Comparison of ENCODE assay signal across 15 cellular contexts in the genomic region with DNA sequence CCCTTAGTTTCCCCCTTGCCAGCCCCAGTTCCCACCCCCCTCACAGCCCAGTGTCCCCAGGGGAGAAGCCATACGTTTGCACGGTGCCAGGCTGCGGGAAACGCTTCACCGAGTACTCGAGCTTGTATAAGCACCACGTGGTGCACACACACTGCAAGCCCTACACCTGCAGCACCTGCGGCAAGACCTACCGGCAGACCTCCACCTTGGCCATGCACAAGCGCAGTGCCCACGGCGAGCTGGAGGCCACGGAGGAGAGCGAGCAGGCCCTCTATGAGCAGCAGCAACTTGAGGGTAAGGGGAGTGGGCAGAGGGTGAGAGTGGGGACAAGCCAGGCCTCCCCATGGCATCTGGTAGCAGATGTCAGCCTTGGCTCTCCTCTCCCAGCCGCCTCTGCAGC. TPM values are rescaled to one million over a fixed set of nuclear protein-coding genes. Genes with fewer than 3 reads are reported as not detected.
DNase-seq lines count a peak whose midpoint lies in the region; ATAC-seq and TF ChIP-seq lines count a peak whose summit lies in the region.
"Had no signal": no experiment of that assay in that cellular context is flagged by ENCODE, and none has a peak within 500 bp of the region (broad histone marks: within the 10 kb centered on the region; RNA-seq: fewer than 3 reads in every experiment).

No MANE protein-coding gene starts in this region.

- peak; percentile 45 for DNase-seq in Right ventricle myocardium inferior (ENCODE audit: missing footprints)
- no peak for DNase-seq in left ventricle myocardium inferior
- peak; percentile 58 for DNase-seq in NCI-H2107 (lab: John Stamatoyannopoulos, UW)
- DNase-seq in activated B cell treated with CpG ODN at 0.5 μM for 24 hours: no peak
- DNase-seq in stimulated activated naive B cell treated with anti-CD40 and anti-IgM and Interleukin-4, amounts not matched to agents 10 μg/mL and 1 μg/mL and 100 μg/mL, for 72 hours: no peak
- no peak for DNase-seq in osteoblast (ENCODE audit: insufficient read length, low spot score, missing footprints)
- DNase-seq in NAMALWA (ENCODE audit: low spot score): no peak
- DNase-seq: AML-193; CD4-positive, alpha-beta memory T cell; KG1; NCI-H1092 treated with DMSO at 0.1 percent for 48 hours; NCI-H226; NCI-H82; SIG-M5 had no signal

- no peak overlapping the region for H3K4me2 ChIP-seq in osteoblast (ENCODE audit: insufficient read depth, low read length)

- no peak overlapping the region for H3K4me3 ChIP-seq in left ventricle myocardium inferior
- no peak overlapping the region for H3K4me3 ChIP-seq in osteoblast (ENCODE audit: insufficient read depth, low read length)

- H3K27ac Mint-ChIP-seq in activated B cell treated with CpG ODN at 0.5 μM for 24 hours: no peak overlapping the region
- H3K27ac Mint-ChIP-seq in stimulated activated naive B cell treated with anti-CD40 and anti-IgM and Interleukin-4, amounts not matched to agents 10 μg/mL and 1 μg/mL and 100 μg/mL, for 72 hours: peak overlapping the region; percentile 44

- H3K27me3 Mint-ChIP-seq in activated B cell treated with CpG ODN at 0.5 μM for 24 hours: no peaks in the 10 kb centered on the region
- no peaks in the 10 kb centered on the region for H3K27me3 Mint-ChIP-seq in stimulated activated naive B cell treated with anti-CD40 and anti-IgM and Interleukin-4, amounts not matched to agents 10 μg/mL and 1 μg/mL and 100 μg/mL, for 72 hours
- H3K27me3 Mint-ChIP-seq: CD4-positive, alpha-beta memory T cell had no signal

- peaks cover 72% of the 10 kb centered on the region for H3K36me3 ChIP-seq in left ventricle myocardium inferior
- H3K36me3 ChIP-seq in osteoblast (ENCODE audit: insufficient read depth, low read length): peaks cover 78% of the 10 kb centered on the region

- H3K4me1 ChIP-seq in left ventricle myocardium inferior: peaks cover 20% of the 10 kb centered on the region
- no peaks in the 10 kb centered on the region for H3K4me1 ChIP-seq in osteoblast (ENCODE audit: insufficient read depth, low read length)

- peaks cover 81% of the 10 kb centered on the region for H3K36me3 Mint-ChIP-seq in activated B cell treated with CpG ODN at 0.5 μM for 24 hours (ENCODE audit: low read depth)
- H3K36me3 Mint-ChIP-seq in stimulated activated naive B cell treated with anti-CD40 and anti-IgM and Interleukin-4, amounts not matched to agents 10 μg/mL and 1 μg/mL and 100 μg/mL, for 72 hours: peaks cover 47 to 66% of the 10 kb centered on the region in 2 donors

- no peak overlapping the region for H3K27ac ChIP-seq in left ventricle myocardium inferior (replicated peaks)
- H3K27ac ChIP-seq in osteoblast (ENCODE audit: low read depth, low read length): no peak overlapping the region

- intact Hi-C loops in Right ventricle myocardium inferior (cut with DNase I) (no loop called here), left ventricle myocardium inferior (cut with micrococcal nuclease) (no loop called here), activated B cell treated with CpG ODN at 0.5 μM for 24 hours (cut with micrococcal nuclease) (loop anchor here (10.0 kb wide), 1 partner anchor 292 kb away; no protein-coding TSS in a partner anchor)

- no peaks in the 10 kb centered on the region for H3K79me2 ChIP-seq in osteoblast (ENCODE audit: insufficient read depth, low read length)

- no peaks in the 10 kb centered on the region for H3K9me3 ChIP-seq in left ventricle myocardium inferior (replicated peaks)
- no peaks in the 10 kb centered on the region for H3K9me3 ChIP-seq in osteoblast (ENCODE audit: low read depth, low read length)

- H2AFZ ChIP-seq in osteoblast (ENCODE audit: low read length): no peak overlapping the region

- H3K27me3 ChIP-seq in left ventricle myocardium inferior (ENCODE audit: low read depth) (no peaks in the 10 kb centered on the region), osteoblast (ENCODE audit: insufficient read depth, low read length) (no peaks in the 10 kb centered on the region)

- H3K9me3 Mint-ChIP-seq in activated B cell treated with CpG ODN at 0.5 μM for 24 hours: no peaks in the 10 kb centered on the region
- no peaks in the 10 kb centered on the region for H3K9me3 Mint-ChIP-seq in stimulated activated naive B cell treated with anti-CD40 and anti-IgM and Interleukin-4, amounts not matched to agents 10 μg/mL and 1 μg/mL and 100 μg/mL, for 72 hours
- H3K9me3 Mint-ChIP-seq: CD4-positive, alpha-beta memory T cell had no signal

- TF ChIP-seq CTCF in left ventricle myocardium inferior (IDR thresholded peaks at IDR 0.05; ENCODE audit: borderline replicate concordance) (no peak), activated B cell treated with CpG ODN at 0.5 μM for 24 hours (IDR thresholded peaks at IDR 0.05) (no peak), osteoblast (IDR thresholded peaks at IDR 0.05; ENCODE audit: extremely low read depth, low read depth, low read length) (no peak)

- ATAC-seq in Right ventricle myocardium inferior: no peak
- ATAC-seq in activated B cell treated with CpG ODN at 0.5 μM for 24 hours (ENCODE audit: low read depth): peak; percentile 46
- ATAC-seq in stimulated activated naive B cell treated with anti-CD40 and anti-IgM and Interleukin-4, amounts not matched to agents 10 μg/mL and 1 μg/mL and 100 μg/mL, for 72 hours (replicated peaks): no peak
- ATAC-seq in HG02763 (IDR thresholded peaks at IDR 0.05; ENCODE audit: unreplicated experiment): no peak

- CTCF ChIA-PET in activated B cell treated with CpG ODN at 0.5 μM for 24 hours (lab: Charles Lee): interaction anchor here (1.8 to 2.5 kb wide), 4 partner anchors 34 to 175 kb away, joined by 5 to 18 read pairs (median 13); a partner anchor contains a TSS

- H3K4me1 Mint-ChIP-seq in activated B cell treated with CpG ODN at 0.5 μM for 24 hours: peaks cover 17% of the 10 kb centered on the region
- H3K4me1 Mint-ChIP-seq in stimulated activated naive B cell treated with anti-CD40 and anti-IgM and Interleukin-4, amounts not matched to agents 10 μg/mL and 1 μg/mL and 100 μg/mL, for 72 hours: peaks cover 15 to 16% of the 10 kb centered on the region in 2 donors

- H4K20me1 ChIP-seq in osteoblast (ENCODE audit: insufficient read depth, low read length): no peaks in the 10 kb centered on the region

- POLR2A ChIA-PET in activated B cell treated with CpG ODN at 0.5 μM for 24 hours (lab: Charles Lee): interaction anchor here (2.0 kb wide), 1 partner anchor 175 kb away, joined by 7 read pairs; a partner anchor contains a TSS

- no peak overlapping the region for H3K4me3 Mint-ChIP-seq in activated B cell treated with CpG ODN at 0.5 μM for 24 hours
- H3K4me3 Mint-ChIP-seq in stimulated activated naive B cell treated with anti-CD40 and anti-IgM and Interleukin-4, amounts not matched to agents 10 μg/mL and 1 μg/mL and 100 μg/mL, for 72 hours: no peak overlapping the region
- H3K4me3 Mint-ChIP-seq: CD4-positive, alpha-beta memory T cell had no signal

RNA-seq across cellular contexts. Expression of a gene that starts 5.1 kb away (rescaled TPM):
- 2.8 TPM for total RNA-seq in Right ventricle myocardium inferior
- 1.0 TPM for total RNA-seq in left ventricle myocardium inferior
- total RNA-seq in activated B cell treated with CpG ODN at 0.5 μM for 24 hours: 68.7 and 79.9 TPM in 2 replicates
- total RNA-seq in osteoblast: 0.29 and 0.72 TPM in 2 replicates

RNA-seq across cellular contexts. Expression of a gene that starts 33.0 kb away (rescaled TPM):
- total RNA-seq in Right ventricle myocardium inferior (36.0 TPM), left ventricle myocardium inferior (38.7 TPM), activated B cell treated with CpG ODN at 0.5 μM for 24 hours (54.8 and 57.9 TPM in 2 replicates), osteoblast (19.9 and 22.7 TPM in 2 replicates)

RNA-seq across cellular contexts. Expression of a gene that starts 49.9 kb away (rescaled TPM):
- total RNA-seq in Right ventricle myocardium inferior (14.7 TPM), left ventricle myocardium inferior (14.9 TPM), activated B cell treated with CpG ODN at 0.5 μM for 24 hours (20.2 and 21.4 TPM in 2 replicates), osteoblast (12.3 and 13.3 TPM in 2 replicates)

Comparison
In these comparisons a context has a peak if more than half of its experiments do, and no peak if none do; other contexts are left out.
1. DNase-seq: peak in Right ventricle myocardium inferior (single experiment) and NCI-H2107 (single experiment); none in left ventricle myocardium inferior (single experiment), activated B cell treated with CpG ODN at 0.5 μM for 24 hours (single experiment), stimulated activated naive B cell treated with anti-CD40 and anti-IgM and Interleukin-4, amounts not matched to agents 10 μg/mL and 1 μg/mL and 100 μg/mL, for 72 hours (single experiment), osteoblast (single experiment) and NAMALWA (single experiment).
2. RNA of a gene that starts 5.1 kb away (total RNA-seq): 68.7 to 79.9 TPM in activated B cell treated with CpG ODN at 0.5 μM for 24 hours; 2.8 TPM in Right ventricle myocardium inferior (single experiment), 1.0 TPM in left ventricle myocardium inferior (single experiment) and 0.29 to 0.72 TPM in osteoblast; every median in the first group is over 10 times any median in the second.